In genomic region chr6:49815166-49815565, GRCh38 we compare ENCODE assay signal across 8 cellular contexts. TPM values are rescaled to one million over a fixed set of nuclear protein-coding genes. Genes with fewer than 3 reads are reported as not detected.
"Had no signal": no experiment of that assay in that cellular context is flagged by ENCODE, and none has a peak within 500 bp of the region (broad histone marks: within the 10 kb centered on the region; RNA-seq: fewer than 3 reads in every experiment).

No MANE protein-coding gene starts in this region.

- H3K4me3 ChIP-seq: GM12878 had no signal

- DNase-seq: GDM1, GF-D8 had no signal

- ATAC-seq: GM12878 had no signal

- FAIRE-seq: G401.6, GM12878, GM12891, GM12892, GM18507 had no signal

RNA-seq across cellular contexts. Expression of gene PGK2, which starts 28.1 kb away (rescaled TPM):
- total RNA-seq: G401, GM12878 had no signal
- polyA plus RNA-seq: GM12878 had no signal

RNA-seq across cellular contexts. Expression of gene CRISP1, which starts 51.2 kb away (rescaled TPM):
- total RNA-seq: G401, GM12878 had no signal
- polyA plus RNA-seq: GM12878 had no signal
